1 cellular context compared by ENCODE assay signal in genomic region chr12:9064201-9064814, GRCh38.
TF ChIP-seq lines count a peak whose summit lies in the region.

No MANE protein-coding gene starts in this region.

TF ChIP-seq in HepG2, 621 proteins besides CTCF, POLR2A, EP300 and RAD21 (continued from another document and continues in another):
- no peak for TF ChIP-seq USF2 (IDR thresholded peaks at IDR 0.05; ENCODE audit: low read depth, low read length)
- TF ChIP-seq USF2 (CRISPR knock-in tag; IDR thresholded peaks at IDR 0.05; ENCODE audit: borderline replicate concordance): peak; percentile 44; the same call in 1 of the 2 replicates
- TF ChIP-seq ZNF24 (IDR thresholded peaks at IDR 0.05): no peak
- peak; percentile 67 for TF ChIP-seq RXRA (CRISPR knock-in tag; IDR thresholded peaks at IDR 0.05)
- TF ChIP-seq GTF2F1 (IDR thresholded peaks at IDR 0.05; ENCODE audit: low read length): no peak
- no peak; the same call in 1 of the 2 replicates for TF ChIP-seq ARID5B (CRISPR knock-in tag; IDR thresholded peaks at IDR 0.05)
- TF ChIP-seq ARNT2 (CRISPR knock-in tag; IDR thresholded peaks at IDR 0.05; ENCODE audit: low read depth): 0 out of 2 replicates have a peak, but pooled peaks have one; percentile 72
- no peak for TF ChIP-seq GZF1 (CRISPR knock-in tag; IDR thresholded peaks at IDR 0.05)
- no peak for TF ChIP-seq ZNF224 (CRISPR knock-in tag; IDR thresholded peaks at IDR 0.05)
- no peak for TF ChIP-seq RBAK (CRISPR knock-in tag; IDR thresholded peaks at IDR 0.05)
- no peak; the same call in 1 of the 2 replicates for TF ChIP-seq PHF8 (CRISPR knock-in tag; IDR thresholded peaks at IDR 0.05)
- no peak for TF ChIP-seq AHR (CRISPR knock-in tag; IDR thresholded peaks at IDR 0.05)
- no peak for TF ChIP-seq PBX2 (CRISPR knock-in tag; IDR thresholded peaks at IDR 0.05)
- TF ChIP-seq ZNF883 (CRISPR knock-in tag; IDR thresholded peaks at IDR 0.05; ENCODE audit: not compliant biosample characterization): peak; percentile 50
- peak; percentile 41; the same call in 1 of the 2 replicates for TF ChIP-seq SP2 (CRISPR knock-in tag; IDR thresholded peaks at IDR 0.05)
- peak; percentile 7; the same call in 1 of the 2 replicates for TF ChIP-seq HNF4G (IDR thresholded peaks at IDR 0.05; ENCODE audit: borderline replicate concordance, low read depth, low read length)
- no peak for TF ChIP-seq HNF4G (CRISPR knock-in tag; IDR thresholded peaks at IDR 0.05; ENCODE audit: borderline replicate concordance, low read depth)
- TF ChIP-seq FOSL2 (CRISPR knock-in tag; IDR thresholded peaks at IDR 0.05): 0 out of 2 replicates have a peak, but pooled peaks have one; percentile 1
- peak; percentile 51; the same call in 1 of the 2 replicates for TF ChIP-seq TP53 (CRISPR knock-in tag; conservative IDR thresholded peaks at IDR 0.05)
- no peak for TF ChIP-seq ZNF564 (CRISPR knock-in tag; IDR thresholded peaks at IDR 0.05)
- TF ChIP-seq ZNF790 (CRISPR knock-in tag; IDR thresholded peaks at IDR 0.05; ENCODE audit: borderline replicate concordance): 0 out of 2 replicates have a peak, but pooled peaks have one; percentile 51
- TF ChIP-seq BRCA1 (CRISPR knock-in tag; IDR thresholded peaks at IDR 0.05): no peak
- TF ChIP-seq SRSF4 (IDR thresholded peaks at IDR 0.05; ENCODE audit: low read depth, low read length, poor library complexity, severe bottlenecking): no peak
- TF ChIP-seq NFAT5 (CRISPR knock-in tag; IDR thresholded peaks at IDR 0.05): peak; percentile 26; the same call in 1 of the 2 replicates
- TF ChIP-seq TEAD2 (CRISPR knock-in tag; IDR thresholded peaks at IDR 0.05): no peak
- TF ChIP-seq ZNF335 (CRISPR knock-in tag; IDR thresholded peaks at IDR 0.05): no peak
- TF ChIP-seq ZNF878 (CRISPR knock-in tag; IDR thresholded peaks at IDR 0.05): no peak
- no peak for TF ChIP-seq ZNF609 (CRISPR knock-in tag; IDR thresholded peaks at IDR 0.05; ENCODE audit: borderline replicate concordance)
- TF ChIP-seq ZNF614 (CRISPR knock-in tag; IDR thresholded peaks at IDR 0.05; ENCODE audit: borderline replicate concordance): no peak
- TF ChIP-seq NCOA1 (CRISPR knock-in tag; IDR thresholded peaks at IDR 0.05): 0 out of 2 replicates have a peak, but pooled peaks have one; percentile 41
- peak; percentile 71; the same call in 1 of the 2 replicates for TF ChIP-seq ZNF234 (CRISPR knock-in tag; conservative IDR thresholded peaks at IDR 0.05)
- no peak for TF ChIP-seq WIZ (CRISPR knock-in tag; IDR thresholded peaks at IDR 0.05)
- TF ChIP-seq PAX8 (CRISPR knock-in tag; IDR thresholded peaks at IDR 0.05; ENCODE audit: borderline replicate concordance): no peak; the same call in 1 of the 2 replicates
- no peak for TF ChIP-seq TGIF2 (CRISPR knock-in tag; IDR thresholded peaks at IDR 0.05)
- no peak for TF ChIP-seq SAFB2 (CRISPR knock-in tag; IDR thresholded peaks at IDR 0.05; ENCODE audit: borderline replicate concordance, low read depth)
- no peak for TF ChIP-seq HOMEZ (CRISPR knock-in tag; IDR thresholded peaks at IDR 0.05; ENCODE audit: low read depth)
- peak; percentile 69; the same call in 1 of the 2 replicates for TF ChIP-seq HBP1 (CRISPR knock-in tag; IDR thresholded peaks at IDR 0.05; ENCODE audit: low read depth)
